Comparison of ENCODE assay signal across 6 cellular contexts in genomic region chr16:2250652-2251280, GRCh38. TPM values are rescaled to one million over a fixed set of nuclear protein-coding genes. Genes with fewer than 3 reads are reported as not detected.
DNase-seq lines count a peak whose midpoint lies in the region; ATAC-seq lines count a peak whose summit lies in the region.

No MANE protein-coding gene starts in this region.

- peak; percentile 53 for DNase-seq in KBM-7
- DNase-seq in activated T-cell treated with anti-CD3 and anti-CD28 coated beads for 24 hours (ENCODE audit: low read depth) = peak; percentile 28
- peak; percentile 57 for DNase-seq in kidney tubule cell (ENCODE audit: low spot score)
- DNase-seq in GDM1 (lab: John Stamatoyannopoulos, UW) = no peak

- H3K4me3 ChIP-seq in urinary bladder (ENCODE audit: low read depth, low read length) = peak overlapping the region; percentile 80

- H3K27ac ChIP-seq in urinary bladder (ENCODE audit: low read depth) = peak overlapping the region; percentile 91

- H3K4me1 ChIP-seq in urinary bladder (ENCODE audit: insufficient read depth) = peaks cover 3% of the 10 kb centered on the region

- peaks cover 2% of the 10 kb centered on the region for H3K36me3 ChIP-seq in urinary bladder (ENCODE audit: insufficient read depth)

- in situ Hi-C loops in KBM-7 (cut with MboI; ENCODE audit: low pct_unique_long_range_greater_than_20kb, low sequenced_read_pairs) = no loop called here

- ATAC-seq in HG02642 (IDR thresholded peaks at IDR 0.05; ENCODE audit: poor library complexity, unreplicated experiment) = no peak

- WGBS in urinary bladder = 5% methylated on average over 33 of the region's 33 CpGs

RNA-seq across cellular contexts. Expression of gene ECI1, which starts 0.6 kb away (rescaled TPM):
- 16.6 TPM for total RNA-seq in urinary bladder
- 93.2 TPM for polyA plus RNA-seq in urinary bladder

RNA-seq across cellular contexts. Expression of gene DNASE1L2, which starts 14.5 kb away (rescaled TPM):
- total RNA-seq in urinary bladder = 0.74 TPM
- polyA plus RNA-seq in urinary bladder = 0.77 TPM

RNA-seq across cellular contexts. Expression of gene RNPS1, which starts 17.2 kb away (rescaled TPM):
- total RNA-seq in urinary bladder = 47.5 TPM
- 188 TPM for polyA plus RNA-seq in urinary bladder

RNA-seq across cellular contexts. Expression of gene E4F1, which starts 27.4 kb away (rescaled TPM):
- 14.0 TPM for total RNA-seq in urinary bladder
- 27.5 TPM for polyA plus RNA-seq in urinary bladder

RNA-seq across cellular contexts. Expression of gene PGP, which starts 36.1 kb away (rescaled TPM):
- total RNA-seq in urinary bladder = 4.8 TPM
- polyA plus RNA-seq in urinary bladder = 10.5 TPM
